8 cellular contexts compared by ENCODE assay signal in genomic region chr20:38961530-38962043, GRCh38. TPM values are rescaled to one million over a fixed set of nuclear protein-coding genes. Genes with fewer than 3 reads are reported as not detected.
A peak's percentile ranks its signal among the peaks of the same experiment; 100 is the strongest.
DNase-seq lines count a peak whose midpoint lies in the region; ATAC-seq and TF ChIP-seq lines count a peak whose summit lies in the region.

No MANE protein-coding gene starts in this region.

- no peaks in the 10 kb centered on the region for H3K27me3 ChIP-seq in prostate gland (replicated peaks; ENCODE audit: insufficient read depth)

- TF ChIP-seq CTCF in VCaP (conservative IDR thresholded peaks at IDR 0.05) (no peak), prostate gland (IDR thresholded peaks at IDR 0.05) (no peak)

- peaks cover 7% of the 10 kb centered on the region for H3K36me3 Mint-ChIP-seq in activated CD8-positive, alpha-beta memory T cell treated with anti-CD3 and anti-CD28 coated beads, Interleukin-2, amount 10 ng/mL, durations not matched to agents 7 days and 5 days

- intact Hi-C loops in prostate gland (cut with DNase I) = loop anchor here (5.0 kb wide), 2 partner anchors 34 to 86 kb away; partner anchors contain the start of gene FAM83D

- H3K4me3 ChIP-seq in prostate gland = peak overlapping the region; percentile 66 to 91

- TF ChIP-seq POLR2A in prostate gland (IDR thresholded peaks at IDR 0.05) = no peak

- no peaks in the 10 kb centered on the region for H3K27me3 Mint-ChIP-seq in activated CD8-positive, alpha-beta memory T cell treated with anti-CD3 and anti-CD28 coated beads, Interleukin-2, amount 10 ng/mL, durations not matched to agents 7 days and 5 days

- peak; percentile 1 for ATAC-seq in activated CD8-positive, alpha-beta memory T cell treated with anti-CD3 and anti-CD28 coated beads, Interleukin-2, amount 10 ng/mL, durations not matched to agents 7 days and 5 days
- ATAC-seq in esophagus mucosa = peak; percentile 0
- no peak for ATAC-seq in GM21390 (IDR thresholded peaks at IDR 0.05; ENCODE audit: unreplicated experiment)

- H3K9me3 ChIP-seq in prostate gland = no peaks in the 10 kb centered on the region

- H3K4me1 ChIP-seq in prostate gland (replicated peaks) = peaks cover 5% of the 10 kb centered on the region

- H3K36me3 ChIP-seq in prostate gland = no peaks in the 10 kb centered on the region

- 8% methylated on average over 16 of the region's 16 CpGs for WGBS in prostate gland

- CTCF ChIA-PET in activated CD8-positive, alpha-beta memory T cell treated with anti-CD3 and anti-CD28 coated beads, Interleukin-2, amount 10 ng/mL, durations not matched to agents 7 days and 5 days (lab: Charles Lee) = interaction anchor here (0.7 to 8.5 kb wide), 22 partner anchors 10 to 515 kb away, joined by 3 to 98 read pairs (median 4); partner anchors contain the start of gene FAM83D

- no peaks in the 10 kb centered on the region for H3K9me3 Mint-ChIP-seq in activated CD8-positive, alpha-beta memory T cell treated with anti-CD3 and anti-CD28 coated beads, Interleukin-2, amount 10 ng/mL, durations not matched to agents 7 days and 5 days (ENCODE audit: low read depth)

- H3K27ac ChIP-seq in VCaP (peak overlapping the region; percentile 84), prostate gland (peak overlapping the region; percentile 79 to 86)

- peak overlapping the region; percentile 97 for H3K27ac Mint-ChIP-seq in activated CD8-positive, alpha-beta memory T cell treated with anti-CD3 and anti-CD28 coated beads, Interleukin-2, amount 10 ng/mL, durations not matched to agents 7 days and 5 days

- peak overlapping the region; percentile 87 for H3K4me3 Mint-ChIP-seq in activated CD8-positive, alpha-beta memory T cell treated with anti-CD3 and anti-CD28 coated beads, Interleukin-2, amount 10 ng/mL, durations not matched to agents 7 days and 5 days

- peak; percentile 52 for DNase-seq in activated CD8-positive, alpha-beta memory T cell treated with anti-CD3 and anti-CD28 coated beads, Interleukin-2, amount 10 ng/mL, durations not matched to agents 7 days and 5 days
- no peak for DNase-seq in activated CD8-positive, alpha-beta memory T cell treated with anti-CD3 and anti-CD28 coated beads for 24 hours
- no peak for DNase-seq in prostate gland (ENCODE audit: low spot score)
- DNase-seq in NK-92 treated with Interleukin-12 subunit alpha and Interleukin-12 subunit beta, amount 100 ng/mL, for 24 hours (lab: John Stamatoyannopoulos, UW) = no peak
- no peak for DNase-seq in NCI-H446 treated with DMSO at 0.1 percent for 48 hours (lab: John Stamatoyannopoulos, UW)

- H3K4me1 Mint-ChIP-seq in activated CD8-positive, alpha-beta memory T cell treated with anti-CD3 and anti-CD28 coated beads, Interleukin-2, amount 10 ng/mL, durations not matched to agents 7 days and 5 days = peaks cover 29% of the 10 kb centered on the region

RNA-seq across cellular contexts. Expression of gene DHX35, which starts 0.6 kb away (rescaled TPM):
- 10 to 100 TPM; 10.5 to 12.9 TPM for total RNA-seq in activated CD8-positive, alpha-beta memory T cell treated with anti-CD3 and anti-CD28 coated beads, Interleukin-2, amount 10 ng/mL, durations not matched to agents 7 days and 5 days
- 6.3 TPM for total RNA-seq in esophagus mucosa
- total RNA-seq in prostate gland = 10 to 100 TPM; 12.8 to 15.6 TPM

RNA-seq across cellular contexts. Expression of gene FAM83D, which starts 35.4 kb away (rescaled TPM):
- 10 to 100 TPM; 23.1 to 28.4 TPM for total RNA-seq in activated CD8-positive, alpha-beta memory T cell treated with anti-CD3 and anti-CD28 coated beads, Interleukin-2, amount 10 ng/mL, durations not matched to agents 7 days and 5 days
- 67.0 TPM for total RNA-seq in esophagus mucosa
- 10 to 100 TPM; 10.2 to 12.6 TPM for total RNA-seq in prostate gland
